Comparison of ENCODE assay signal across 8 cellular contexts in genomic region chr19:45863840-45864628, GRCh38. TPM values are rescaled to one million over a fixed set of nuclear protein-coding genes. Genes with fewer than 3 reads are reported as not detected.
DNase-seq lines count a peak whose midpoint lies in the region; ATAC-seq, FAIRE-seq and TF ChIP-seq lines count a peak whose summit lies in the region.

Gene FOXA3 (plus strand): TSS chr19:45864326. CDS start chr19:45864457, 131 bp downstream.

- H3K9me3 Mint-ChIP-seq in activated CD8-positive, alpha-beta memory T cell treated with anti-CD3 and anti-CD28 coated beads, Interleukin-2, amount 10 ng/mL, durations not matched to agents 7 days and 5 days (ENCODE audit: low read depth) = no peaks in the 10 kb centered on the region
- H3K9me3 Mint-ChIP-seq in natural killer cell = no peaks in the 10 kb centered on the region

- peaks cover 12% of the 10 kb centered on the region for H3K36me3 Mint-ChIP-seq in activated CD8-positive, alpha-beta memory T cell treated with anti-CD3 and anti-CD28 coated beads, Interleukin-2, amount 10 ng/mL, durations not matched to agents 7 days and 5 days
- no peaks in the 10 kb centered on the region for H3K36me3 Mint-ChIP-seq in natural killer cell

- H3K4me1 ChIP-seq in ACC112 (ENCODE audit: control insufficient read depth, insufficient read depth, low read length, unreplicated experiment) = no peaks in the 10 kb centered on the region

- H3K27ac ChIP-seq in ACC112 (ENCODE audit: low read depth, low read length) = no peak within 1 kb of the TSS

- no peaks in the 10 kb centered on the region for H3K36me3 ChIP-seq in ACC112 (ENCODE audit: insufficient read depth, low read length)

- peak; percentile 25 for DNase-seq in MV-4-11 (lab: John Stamatoyannopoulos, UW)
- peak; percentile 70 for DNase-seq in activated CD8-positive, alpha-beta memory T cell treated with anti-CD3 and anti-CD28 coated beads, Interleukin-2, amount 10 ng/mL, durations not matched to agents 7 days and 5 days
- peak; percentile 60 for DNase-seq in natural killer cell
- DNase-seq in urothelium cell line (ENCODE audit: low spot score) = peak; percentile 73

- CTCF ChIA-PET in activated CD8-positive, alpha-beta memory T cell treated with anti-CD3 and anti-CD28 coated beads, Interleukin-2, amount 10 ng/mL, durations not matched to agents 7 days and 5 days (lab: Charles Lee) = interaction anchor here (0.5 to 8.2 kb wide), 25 partner anchors 11 to 487 kb away, joined by 3 to 117 read pairs (median 4); partner anchors contain the start of genes FBXO46, IRF2BP1, MYPOP and SIX5

- ATAC-seq in GM18907 (IDR thresholded peaks at IDR 0.05; ENCODE audit: unreplicated experiment) (peak; percentile 38), esophagus mucosa (peak; percentile 23), natural killer cell (peak; percentile 26 to 35 (median 27)), GM21390 (IDR thresholded peaks at IDR 0.05; ENCODE audit: unreplicated experiment) (no peak)
- peak; percentile 27 for ATAC-seq in activated CD8-positive, alpha-beta memory T cell treated with anti-CD3 and anti-CD28 coated beads, Interleukin-2, amount 10 ng/mL, durations not matched to agents 7 days and 5 days

- peak; percentile 73 for TF ChIP-seq CTCF in natural killer cell (IDR thresholded peaks at IDR 0.05)

- H3K27me3 Mint-ChIP-seq in activated CD8-positive, alpha-beta memory T cell treated with anti-CD3 and anti-CD28 coated beads, Interleukin-2, amount 10 ng/mL, durations not matched to agents 7 days and 5 days = peaks cover 34% of the 10 kb centered on the region
- peaks cover 16 to 24% of the 10 kb centered on the region in 2 donors for H3K27me3 Mint-ChIP-seq in natural killer cell (ENCODE audit: low read depth in 2 of 2)

- H3K4me1 Mint-ChIP-seq in activated CD8-positive, alpha-beta memory T cell treated with anti-CD3 and anti-CD28 coated beads, Interleukin-2, amount 10 ng/mL, durations not matched to agents 7 days and 5 days = peaks cover 32% of the 10 kb centered on the region
- H3K4me1 Mint-ChIP-seq in natural killer cell = peaks cover 21 to 36% of the 10 kb centered on the region in 2 donors

- no peak for FAIRE-seq in urothelium cell line (lab: Jason Lieb, UNC)

- peak within 1 kb of the TSS; percentile 99 for H3K27ac Mint-ChIP-seq in activated CD8-positive, alpha-beta memory T cell treated with anti-CD3 and anti-CD28 coated beads, Interleukin-2, amount 10 ng/mL, durations not matched to agents 7 days and 5 days
- H3K27ac Mint-ChIP-seq in natural killer cell = peak within 1 kb of the TSS; percentile 91 to 96

- peaks cover 25% of the 10 kb centered on the region for H3K27me3 ChIP-seq in ACC112 (ENCODE audit: insufficient read depth, low read length)

- H2AFZ ChIP-seq in ACC112 (ENCODE audit: low read length, unreplicated experiment) = peak within 1 kb of the TSS; percentile 75

- intact Hi-C loops in natural killer cell (cut with micrococcal nuclease) = loop anchor here (1.0 to 10.0 kb wide), 4 partner anchors 22 to 401 kb away; partner anchors contain the start of gene IRF2BP1

- H3K4me3 ChIP-seq in ACC112 (ENCODE audit: low read depth, low read length) = peak within 1 kb of the TSS; percentile 64

- peaks cover 21% of the 10 kb centered on the region for H3K79me2 ChIP-seq in ACC112 (ENCODE audit: control insufficient read depth, insufficient read depth, low read length, unreplicated experiment)

- peak within 1 kb of the TSS; percentile 98 for H3K4me3 Mint-ChIP-seq in activated CD8-positive, alpha-beta memory T cell treated with anti-CD3 and anti-CD28 coated beads, Interleukin-2, amount 10 ng/mL, durations not matched to agents 7 days and 5 days
- peak within 1 kb of the TSS; percentile 99 for H3K4me3 Mint-ChIP-seq in natural killer cell

RNA-seq across cellular contexts. Expression of gene FOXA3, which starts in this region (rescaled TPM):
- total RNA-seq in activated CD8-positive, alpha-beta memory T cell treated with anti-CD3 and anti-CD28 coated beads, Interleukin-2, amount 10 ng/mL, durations not matched to agents 7 days and 5 days = under 1 TPM in 1 of 2 experiments, not detected in 1; 0.14 TPM
- total RNA-seq in esophagus mucosa (not detected), natural killer cell (not detected)

Comparison
In these comparisons a context has a peak if more than half of its experiments do, and no peak if none do; other contexts are left out.
1. Peak in DNase-seq and ATAC-seq in activated CD8-positive, alpha-beta memory T cell treated with anti-CD3 and anti-CD28 coated beads, Interleukin-2, amount 10 ng/mL, durations not matched to agents 7 days and 5 days; RNA of the gene not detected or under 1 TPM.
2. Peak in ATAC-seq in esophagus mucosa; RNA of the gene not detected or under 1 TPM.
3. Peak in DNase-seq and ATAC-seq in natural killer cell; RNA of the gene not detected or under 1 TPM.